In genomic region chr10:95246582-95247051, GRCh38 we compare ENCODE assay signal across 9 cellular contexts. TPM values are rescaled to one million over a fixed set of nuclear protein-coding genes. Genes with fewer than 3 reads are reported as not detected.
DNase-seq lines count a peak whose midpoint lies in the region; ATAC-seq and TF ChIP-seq lines count a peak whose summit lies in the region.
"Had no signal": no experiment of that assay in that cellular context is flagged by ENCODE, and none has a peak within 500 bp of the region (broad histone marks: within the 10 kb centered on the region; RNA-seq: fewer than 3 reads in every experiment).

No MANE protein-coding gene starts in this region.

- peaks cover 10 to 12% of the 10 kb centered on the region in 2 experiments for H3K36me3 ChIP-seq in SK-N-SH (replicated peaks in 1 of 2; ENCODE audit: control insufficient read depth in 1 of 2, insufficient read depth in 2 of 2, low read length in 1 of 2)
- H3K36me3 ChIP-seq in smooth muscle cell (ENCODE audit: low read depth) = no peaks in the 10 kb centered on the region

- peak overlapping the region in 1 of 2 experiments; percentile 84; a peak in 2 of 4 replicates for H3K27ac ChIP-seq in SK-N-SH (ENCODE audit: low read depth in 2 of 2, low read length in 1 of 2)
- peak overlapping the region; percentile 46 for H3K27ac ChIP-seq in right cardiac atrium (ENCODE audit: low read length)
- H3K27ac ChIP-seq in smooth muscle cell (ENCODE audit: low read depth) = peak overlapping the region; percentile 86

- H2AFZ ChIP-seq in SK-N-SH (ENCODE audit: low read depth) (no peak overlapping the region), smooth muscle cell (ENCODE audit: low read depth) (no peak overlapping the region)

- H3K4me2 ChIP-seq in SK-N-SH (peak overlapping the region; percentile 54), smooth muscle cell (peak overlapping the region; percentile 3)

- no peaks in the 10 kb centered on the region for H3K9me2 ChIP-seq in SK-N-SH

- H3F3A ChIP-seq in SK-N-SH (replicated peaks; ENCODE audit: insufficient read depth) (peaks cover 17% of the 10 kb centered on the region), smooth muscle cell (ENCODE audit: low read depth) (peaks cover 15% of the 10 kb centered on the region)

- TF ChIP-seq EP300 in Ishikawa (IDR thresholded peaks at IDR 0.05; ENCODE audit: borderline replicate concordance) (no peak), SK-N-SH (IDR thresholded peaks at IDR 0.05; ENCODE audit: borderline replicate concordance in 1 of 2, low read depth in 1 of 2, low read length in 1 of 2) (no peak)

- H3K4me3 Mint-ChIP-seq in activated naive CD8-positive, alpha-beta T cell treated with anti-CD3 and anti-CD28 coated beads for 36 hours = no peak overlapping the region

- POLR2A ChIA-PET in SK-N-SH (lab: Yijun Ruan, JAX) = interaction anchor here (0.6 kb wide), 1 partner anchor 38 kb away, joined by 5 read pairs; no protein-coding TSS in a partner anchor

- H3K4me1 Mint-ChIP-seq in activated naive CD8-positive, alpha-beta T cell treated with anti-CD3 and anti-CD28 coated beads for 36 hours = peaks cover 5% of the 10 kb centered on the region

- H4K20me1 ChIP-seq in SK-N-SH (ENCODE audit: insufficient read depth) (no peaks in the 10 kb centered on the region), smooth muscle cell (ENCODE audit: low read depth) (peaks cover 32% of the 10 kb centered on the region)

- H3K4me1 ChIP-seq in SK-N-SH (ENCODE audit: control insufficient read depth in 1 of 2, insufficient read depth in 2 of 2, low read depth in 1 of 2, low read length in 1 of 2) = peaks cover 2 to 8% of the 10 kb centered on the region in 2 experiments; a peak in 3 of 4 replicates
- peaks cover 20% of the 10 kb centered on the region for H3K4me1 ChIP-seq in right cardiac atrium (ENCODE audit: control insufficient read depth, insufficient read depth, low read length)
- H3K4me1 ChIP-seq in smooth muscle cell (ENCODE audit: low read depth) = peaks cover 8% of the 10 kb centered on the region

- 0% methylated on average over 1 of the region's 1 CpG for WGBS in SK-N-SH (ENCODE audit: low lambda C conversion rate)
- WGBS in right cardiac atrium = 0% methylated on average over 1 of the region's 1 CpG
- 0% methylated on average over 1 of the region's 1 CpG for WGBS in smooth muscle cell (ENCODE audit: low lambda C conversion rate)

- peaks cover 6% of the 10 kb centered on the region; the same call in 1 of the 2 replicates for H3K79me2 ChIP-seq in SK-N-SH (ENCODE audit: insufficient read depth)
- H3K79me2 ChIP-seq in smooth muscle cell (ENCODE audit: low read depth) = peaks cover 34% of the 10 kb centered on the region

- TF ChIP-seq CTCF in SK-N-SH (IDR thresholded peaks at IDR 0.05) = peak; percentile 88
- TF ChIP-seq CTCF in smooth muscle cell (IDR thresholded peaks at IDR 0.05; ENCODE audit: borderline replicate concordance, insufficient read depth, poor library complexity, severe bottlenecking) = peak; percentile 92

- no peak overlapping the region for H3K4me3 ChIP-seq in SK-N-SH (ENCODE audit: low read depth in 2 of 2, low read length in 1 of 2)
- H3K4me3 ChIP-seq in right cardiac atrium (ENCODE audit: low read length) = no peak overlapping the region
- H3K4me3 ChIP-seq in smooth muscle cell = no peak overlapping the region

- no peak overlapping the region for H3K27ac Mint-ChIP-seq in activated naive CD8-positive, alpha-beta T cell treated with anti-CD3 and anti-CD28 coated beads for 36 hours

- H3K36me3 Mint-ChIP-seq in activated naive CD8-positive, alpha-beta T cell treated with anti-CD3 and anti-CD28 coated beads for 36 hours = no peaks in the 10 kb centered on the region

- peak; percentile 87 for TF ChIP-seq RAD21 in Ishikawa (IDR thresholded peaks at IDR 0.05; ENCODE audit: low read depth)
- TF ChIP-seq RAD21 in SK-N-SH (IDR thresholded peaks at IDR 0.05; ENCODE audit: low read length) = peak; percentile 86

- H3K27me3 ChIP-seq in SK-N-SH (ENCODE audit: insufficient read depth) (no peaks in the 10 kb centered on the region), right cardiac atrium (ENCODE audit: control insufficient read depth, insufficient read depth) (no peaks in the 10 kb centered on the region), smooth muscle cell (ENCODE audit: low read depth) (no peaks in the 10 kb centered on the region)

- ATAC-seq in Right ventricle myocardium inferior = peak; percentile 51
- ATAC-seq in right cardiac atrium = peak; percentile 42 to 59
- ATAC-seq in HG02798 (IDR thresholded peaks at IDR 0.05; ENCODE audit: poor library complexity, unreplicated experiment) = no peak

- peak overlapping the region; percentile 44 for H3K9ac ChIP-seq in SK-N-SH
- peak overlapping the region; percentile 46 for H3K9ac ChIP-seq in smooth muscle cell (ENCODE audit: low read depth)

- H3K9me3 ChIP-seq in SK-N-SH (no peaks in the 10 kb centered on the region), right cardiac atrium (ENCODE audit: control insufficient read depth, low read length) (no peaks in the 10 kb centered on the region), smooth muscle cell (replicated peaks; ENCODE audit: low read depth) (no peaks in the 10 kb centered on the region)

- CTCF ChIA-PET in SK-N-SH (lab: Yijun Ruan, JAX) = interaction anchor here (0.6 to 14.1 kb wide), 45 partner anchors 10 to 651 kb away, joined by 3 to 404 read pairs (median 4); no protein-coding TSS in a partner anchor

- no peaks in the 10 kb centered on the region for H3K9me3 Mint-ChIP-seq in activated naive CD8-positive, alpha-beta T cell treated with anti-CD3 and anti-CD28 coated beads for 36 hours

- peaks cover 2% of the 10 kb centered on the region for H3K27me3 Mint-ChIP-seq in activated naive CD8-positive, alpha-beta T cell treated with anti-CD3 and anti-CD28 coated beads for 36 hours

- intact Hi-C loops in Right ventricle myocardium inferior (cut with DNase I) = loop anchor here (1.0 to 10.0 kb wide), 4 partner anchors 42 to 358 kb away; no protein-coding TSS in a partner anchor
- intact Hi-C loops in cardiac septum (cut with DNase I) = loop anchor here (1.0 to 10.0 kb wide), 3 partner anchors 41 to 358 kb away; no protein-coding TSS in a partner anchor
- intact Hi-C loops in right cardiac atrium (cut with DNase I) = loop anchor here (2.0 to 10.0 kb wide), 6 partner anchors 41 to 121 kb away; partner anchors contain the start of gene PDLIM1 (in 1 of the 4)

- peak; percentile 83 for DNase-seq in Right ventricle myocardium inferior (ENCODE audit: missing footprints)
- no peak for DNase-seq in cardiac septum (ENCODE audit: low spot score)
- peak; percentile 68 for DNase-seq in SK-N-SH
- DNase-seq in activated naive CD8-positive, alpha-beta T cell treated with anti-CD3 and anti-CD28 coated beads for 36 hours = peak; percentile 56
- DNase-seq in right cardiac atrium = peak; percentile 73 to 89 (median 79)
- peak; percentile 31 for DNase-seq in smooth muscle cell (lab: John Stamatoyannopoulos, UW; ENCODE audit: unreplicated experiment)

TF ChIP-seq in Ishikawa, 13 proteins besides CTCF, POLR2A, EP300 and RAD21 (continues in another document):
- TF ChIP-seq CEBPB (IDR thresholded peaks at IDR 0.05) (no peak), TEAD4 (IDR thresholded peaks at IDR 0.05) (no peak), USF1 (IDR thresholded peaks at IDR 0.05) (no peak), EGR1 (IDR thresholded peaks at IDR 0.05) (no peak), TAF1 (IDR thresholded peaks at IDR 0.05; ENCODE audit: low read depth) (no peak)

TF ChIP-seq in SK-N-SH, 30 proteins besides CTCF, POLR2A, EP300 and RAD21:
- no peak for TF ChIP-seq IRF3 (IDR thresholded peaks at IDR 0.05; ENCODE audit: low read depth, low read length)
- TF ChIP-seq USF1 (IDR thresholded peaks at IDR 0.05; ENCODE audit: borderline replicate concordance, low read depth) = 0 out of 2 replicates have a peak, but pooled peaks have one; percentile 28
- peak; percentile 94 for TF ChIP-seq SMC3 (IDR thresholded peaks at IDR 0.05; ENCODE audit: low read depth, low read length)
- TF ChIP-seq TEAD4 (IDR thresholded peaks at IDR 0.05; ENCODE audit: borderline replicate concordance, insufficient read depth) = no peak

RNA-seq across cellular contexts. Expression of gene PDLIM1, which starts 44.2 kb away (rescaled TPM):
- total RNA-seq in Right ventricle myocardium inferior = 273 TPM
- total RNA-seq in cardiac septum = 334 TPM
- polyA plus RNA-seq in SK-N-SH (2012; rRNA removed) = 74.4 and 97.2 TPM in 2 replicates
- polyA plus RNA-seq in SK-N-SH (2012; cell fraction: cytosol; rRNA removed) = 89.3 and 96.8 TPM in 2 replicates
- 68.2 and 70.4 TPM in 2 replicates for polyA plus RNA-seq in SK-N-SH (2012; cell fraction: nucleus; rRNA removed)
- total RNA-seq in activated naive CD8-positive, alpha-beta T cell treated with anti-CD3 and anti-CD28 coated beads for 36 hours = 1 to 10 TPM in 1 of 2 experiments, under 1 TPM in 1; 0.70 to 1.6 TPM
- total RNA-seq in right cardiac atrium = 100 to 1,000 TPM; 159 to 227 (median 169) TPM
- polyA plus RNA-seq in right cardiac atrium = 211 TPM
- total RNA-seq in smooth muscle cell = 72.4 and 102 TPM in 2 replicates
- 187 and 318 TPM in 2 replicates for polyA plus RNA-seq in smooth muscle cell

RNA-seq across cellular contexts. Expression of gene ACSM6, which starts 52.6 kb away (rescaled TPM):
- total RNA-seq in Right ventricle myocardium inferior (not detected), cardiac septum (0.30 TPM), right cardiac atrium (not detected), smooth muscle cell (not detected in 2 replicates)
- polyA plus RNA-seq in SK-N-SH (2012; rRNA removed) (not detected in 2 replicates), right cardiac atrium (not detected), smooth muscle cell (0.28 TPM in 1 of 2 replicates, not detected in the other)
- polyA plus RNA-seq in SK-N-SH (2012; cell fraction: cytosol; rRNA removed) = not detected in 2 replicates
- not detected in 2 replicates for polyA plus RNA-seq in SK-N-SH (2012; cell fraction: nucleus; rRNA removed)
- total RNA-seq in activated naive CD8-positive, alpha-beta T cell treated with anti-CD3 and anti-CD28 coated beads for 36 hours = not detected
- total RNA-seq: skeletal muscle tissue had no signal

Comparison
In these comparisons a context has a peak if more than half of its experiments do, and no peak if none do; other contexts are left out.
1. RNA of gene PDLIM1, which starts 44.2 kb away (total RNA-seq): 334 TPM in cardiac septum (single experiment), 273 TPM in Right ventricle myocardium inferior (single experiment), 159 to 227 TPM in right cardiac atrium and 72.4 to 102 TPM in smooth muscle cell; 0.70 to 1.6 TPM in activated naive CD8-positive, alpha-beta T cell treated with anti-CD3 and anti-CD28 coated beads for 36 hours; every median in the first group is over 10 times any median in the second.